28 cellular contexts compared by ENCODE assay signal in genomic region chr20:47558295-47558694, GRCh38. TPM values are rescaled to one million over a fixed set of nuclear protein-coding genes. Genes with fewer than 3 reads are reported as not detected.
DNase-seq lines count a peak whose midpoint lies in the region; ATAC-seq and TF ChIP-seq lines count a peak whose summit lies in the region.
"Had no signal": no experiment of that assay in that cellular context is flagged by ENCODE, and none has a peak within 500 bp of the region (broad histone marks: within the 10 kb centered on the region; RNA-seq: fewer than 3 reads in every experiment).

No MANE protein-coding gene starts in this region.

- H3K27ac Mint-ChIP-seq in activated naive CD8-positive, alpha-beta T cell = peak overlapping the region; percentile 52
- H3K27ac Mint-ChIP-seq in activated naive CD8-positive, alpha-beta T cell treated with anti-CD3 and anti-CD28 coated beads for 36 hours = no peak overlapping the region
- H3K27ac Mint-ChIP-seq in stimulated activated memory B cell treated with anti-CD40 and anti-IgM and Interleukin-4, amounts not matched to agents 10 μg/mL and 1 μg/mL and 100 μg/mL, for 72 hours = peak overlapping the region; percentile 23
- H3K27ac Mint-ChIP-seq: activated CD8-positive, alpha-beta T cell treated with anti-CD3 and anti-CD28 coated beads, Interleukin-2, amount 10 ng/mL, durations not matched to agents 7 days and 5 days had no signal

- peaks cover 36% of the 10 kb centered on the region for H3K4me1 ChIP-seq in HUES48 (ENCODE audit: control insufficient read depth, insufficient read depth, low read length)
- H3K4me1 ChIP-seq in spleen = peaks cover 17 to 77% (median 66%) of the 10 kb centered on the region in 6 donors
- H3K4me1 ChIP-seq: breast epithelium had no signal

- no peak for DNase-seq in activated naive CD8-positive, alpha-beta T cell treated with anti-CD3 and anti-CD28 coated beads for 36 hours
- DNase-seq in cerebellar cortex (ENCODE audit: low spot score) = peak; percentile 45
- DNase-seq in sciatic nerve (ENCODE audit: low spot score) = no peak
- no peak for DNase-seq in spleen
- no peak for DNase-seq in NCI-H774 (lab: John Stamatoyannopoulos, UW)
- DNase-seq: activated CD8-positive, alpha-beta T cell treated with anti-CD3 and anti-CD28 coated beads, Interleukin-2, amount 10 ng/mL, durations not matched to agents 7 days and 5 days; activated naive CD4-positive, alpha-beta T cell treated with Interleukin-2 at 50 U/mL for 16 hours; activated T-cell treated with anti-CD3 and anti-CD28 coated beads for 4 hours; amygdala; cortex of kidney; gastrocnemius medialis; lower lobe of right lung; mucosa of descending colon; NCI-H1105 treated with DMSO at 0.1 percent for 48 hours; NCI-H2029 treated with DMSO at 0.1 percent for 48 hours; NCI-H345; NCI-H748 treated with DMSO at 0.1 percent for 48 hours; PC-9; SIG-M5; stimulated activated CD4-positive, alpha-beta T cell treated with anti-CD3 and anti-CD28 coated beads, Interleukin-1b, Interleukin-23, amount 100 ng/mL, for 48 hours; substantia nigra had no signal

- TF ChIP-seq CTCF in spleen (IDR thresholded peaks at IDR 0.05 in 8 of 11, conservative IDR thresholded peaks at IDR 0.05 in 3 of 11) = no peak

- H3K9me3 ChIP-seq in HUES48 (ENCODE audit: control insufficient read depth, insufficient read depth, low read length) (no peaks in the 10 kb centered on the region), spleen (no peaks in the 10 kb centered on the region)
- H3K9me3 ChIP-seq: breast epithelium, esophagus muscularis mucosa, gastrocnemius medialis, lower lobe of right lung, mucosa of descending colon had no signal

- H3K36me3 Mint-ChIP-seq in activated naive CD8-positive, alpha-beta T cell = peaks cover 8% of the 10 kb centered on the region
- peaks cover 36% of the 10 kb centered on the region for H3K36me3 Mint-ChIP-seq in activated naive CD8-positive, alpha-beta T cell treated with anti-CD3 and anti-CD28 coated beads for 36 hours
- peaks cover 17% of the 10 kb centered on the region for H3K36me3 Mint-ChIP-seq in stimulated activated memory B cell treated with anti-CD40 and anti-IgM and Interleukin-4, amounts not matched to agents 10 μg/mL and 1 μg/mL and 100 μg/mL, for 72 hours

- H3K4me1 Mint-ChIP-seq in activated naive CD8-positive, alpha-beta T cell (ENCODE audit: low read depth) = peaks cover 74% of the 10 kb centered on the region
- peaks cover 52% of the 10 kb centered on the region for H3K4me1 Mint-ChIP-seq in activated naive CD8-positive, alpha-beta T cell treated with anti-CD3 and anti-CD28 coated beads for 36 hours
- H3K4me1 Mint-ChIP-seq in stimulated activated memory B cell treated with anti-CD40 and anti-IgM and Interleukin-4, amounts not matched to agents 10 μg/mL and 1 μg/mL and 100 μg/mL, for 72 hours = peaks cover 77% of the 10 kb centered on the region

- no peaks in the 10 kb centered on the region for H3K27me3 Mint-ChIP-seq in activated naive CD8-positive, alpha-beta T cell
- H3K27me3 Mint-ChIP-seq in activated naive CD8-positive, alpha-beta T cell treated with anti-CD3 and anti-CD28 coated beads for 36 hours = no peaks in the 10 kb centered on the region
- H3K27me3 Mint-ChIP-seq in stimulated activated memory B cell treated with anti-CD40 and anti-IgM and Interleukin-4, amounts not matched to agents 10 μg/mL and 1 μg/mL and 100 μg/mL, for 72 hours = no peaks in the 10 kb centered on the region
- H3K27me3 Mint-ChIP-seq: IgD-negative memory B cell had no signal

- H3K4me3 ChIP-seq in HUES48 (ENCODE audit: low read depth, low read length) (no peak overlapping the region), spleen (no peak overlapping the region)
- H3K4me3 ChIP-seq: breast epithelium, esophagus muscularis mucosa, gastrocnemius medialis, lower lobe of right lung, mucosa of descending colon, PC-9 had no signal

- peak overlapping the region; percentile 64 for H3K27ac ChIP-seq in HUES48 (ENCODE audit: low read depth, low read length)
- H3K27ac ChIP-seq in spleen = peak overlapping the region in 3 of 8 donors; percentile 10 to 36 (median 33)
- H3K27ac ChIP-seq: lower lobe of right lung, PC-9 had no signal

- peaks cover 3% of the 10 kb centered on the region for H3K9me3 Mint-ChIP-seq in activated naive CD8-positive, alpha-beta T cell (ENCODE audit: low read depth)
- H3K9me3 Mint-ChIP-seq in activated naive CD8-positive, alpha-beta T cell treated with anti-CD3 and anti-CD28 coated beads for 36 hours = no peaks in the 10 kb centered on the region
- no peaks in the 10 kb centered on the region for H3K9me3 Mint-ChIP-seq in stimulated activated memory B cell treated with anti-CD40 and anti-IgM and Interleukin-4, amounts not matched to agents 10 μg/mL and 1 μg/mL and 100 μg/mL, for 72 hours
- H3K9me3 Mint-ChIP-seq: IgD-negative memory B cell had no signal

- H3K4me3 Mint-ChIP-seq in activated naive CD8-positive, alpha-beta T cell = no peak overlapping the region
- H3K4me3 Mint-ChIP-seq in activated naive CD8-positive, alpha-beta T cell treated with anti-CD3 and anti-CD28 coated beads for 36 hours = no peak overlapping the region
- H3K4me3 Mint-ChIP-seq in stimulated activated memory B cell treated with anti-CD40 and anti-IgM and Interleukin-4, amounts not matched to agents 10 μg/mL and 1 μg/mL and 100 μg/mL, for 72 hours = no peak overlapping the region
- H3K4me3 Mint-ChIP-seq: activated CD8-positive, alpha-beta T cell treated with anti-CD3 and anti-CD28 coated beads, Interleukin-2, amount 10 ng/mL, durations not matched to agents 7 days and 5 days had no signal

- H3K27me3 ChIP-seq in HUES48 (ENCODE audit: control insufficient read depth, insufficient read depth, low read length) = no peaks in the 10 kb centered on the region
- H3K27me3 ChIP-seq in spleen (replicated peaks in 1 of 7) = no peaks in the 10 kb centered on the region
- H3K27me3 ChIP-seq: breast epithelium, esophagus muscularis mucosa, gastrocnemius medialis had no signal

- TF ChIP-seq POLR2A in spleen (IDR thresholded peaks at IDR 0.05) = no peak

- H3K9ac ChIP-seq in HUES48 (ENCODE audit: low read depth, low read length) = no peak overlapping the region

- intact Hi-C loops in sciatic nerve (cut with DNase I) (no loop called here), spleen (cut with DNase I; ENCODE audit: low total_unique reads) (no loop called here)

- no peaks in the 10 kb centered on the region for H3K36me3 ChIP-seq in HUES48 (ENCODE audit: control insufficient read depth, insufficient read depth, low read length)
- no peaks in the 10 kb centered on the region for H3K36me3 ChIP-seq in spleen
- H3K36me3 ChIP-seq: breast epithelium, esophagus muscularis mucosa, gastrocnemius medialis, lower lobe of right lung had no signal

- WGBS in spleen, 5 donors = 90 to 95% (median 92%) methylated on average over 8 of the region's 8 CpGs

- ATAC-seq in stimulated activated memory B cell treated with anti-CD40 and anti-IgM and Interleukin-4, amounts not matched to agents 10 μg/mL and 1 μg/mL and 100 μg/mL, for 72 hours = no peak
- ATAC-seq in sciatic nerve = no peak
- ATAC-seq: activated CD8-positive, alpha-beta T cell treated with anti-CD3 and anti-CD28 coated beads, Interleukin-2, amount 10 ng/mL, durations not matched to agents 7 days and 5 days; gastrocnemius medialis; HCT116; mucosa of descending colon had no signal

RNA-seq across cellular contexts. Expression of gene NCOA3, which starts 56.6 kb away (rescaled TPM):
- 10 to 100 TPM; 58.1 to 66.4 TPM for total RNA-seq in activated naive CD8-positive, alpha-beta T cell treated with anti-CD3 and anti-CD28 coated beads for 36 hours
- total RNA-seq in sciatic nerve = 49.3 TPM
- total RNA-seq in spleen = 10 to 100 TPM; 78.6 to 93.7 (median 84.1) TPM
- polyA plus RNA-seq in spleen = 10 to 100 TPM; 12.5 to 17.4 (median 12.9) TPM
